8 cellular contexts compared by ENCODE assay signal in genomic region chr10:87656431-87657072, GRCh38. TPM values are rescaled to one million over a fixed set of nuclear protein-coding genes. Genes with fewer than 3 reads are reported as not detected.
DNase-seq lines count a peak whose midpoint lies in the region; ATAC-seq and TF ChIP-seq lines count a peak whose summit lies in the region.

No MANE protein-coding gene starts in this region.

- H3K79me2 ChIP-seq in mammary epithelial cell (ENCODE audit: insufficient read depth, low read length): no peaks in the 10 kb centered on the region

- in situ Hi-C loops in mammary epithelial cell (cut with MboI; ENCODE audit: low sequenced_read_pairs in 2 of 2): loop anchor here (10.0 kb wide), 1 partner anchor 78 kb away; no protein-coding TSS in a partner anchor

- no peaks in the 10 kb centered on the region for H4K20me1 ChIP-seq in mammary epithelial cell (ENCODE audit: insufficient read depth, low read length)

- no peak overlapping the region for H3K9ac ChIP-seq in mammary epithelial cell (ENCODE audit: insufficient read depth, low read length)

- no peak for ATAC-seq in lung (ENCODE audit: insufficient read depth, low FRiP score)
- no peak for ATAC-seq in activated CD4-positive, CD25-positive, alpha-beta regulatory T cell treated with anti-CD3 and anti-CD28 coated beads, Interleukin-2, amount 50 U/mL, for 24 hours
- ATAC-seq in GM21367 (IDR thresholded peaks at IDR 0.05; ENCODE audit: unreplicated experiment): no peak
- ATAC-seq in omental fat pad (ENCODE audit: low FRiP score): no peak

- H3K4me2 ChIP-seq in mammary epithelial cell (ENCODE audit: insufficient read depth, low read depth, low read length): no peak overlapping the region

- no peak overlapping the region for H3K4me3 ChIP-seq in A673 (ENCODE audit: low read depth, low read length, poor library complexity, severe bottlenecking)
- H3K4me3 ChIP-seq in mammary epithelial cell (replicated peaks in 1 of 3; ENCODE audit: insufficient read depth in 1 of 3, low read depth in 2 of 3, low read length in 3 of 3): no peak overlapping the region
- H3K4me3 ChIP-seq in lung: no peak overlapping the region

- POLR2A ChIA-PET in A673 (lab: Charles Lee; ENCODE audit: low non-redundant PET): no interaction called here

- H3K27ac ChIP-seq in A673 (ENCODE audit: low read depth, low read length, poor library complexity, severe bottlenecking) (no peak overlapping the region), mammary epithelial cell (ENCODE audit: insufficient read depth, low read depth, low read length) (no peak overlapping the region), lung (ENCODE audit: low read depth in 1 of 2, low read length in 1 of 2) (no peak overlapping the region)

- intact Hi-C loops in A673 (cut with micrococcal nuclease; ENCODE audit: unreplicated experiment): loop anchor here (1.0 to 10.0 kb wide), 6 partner anchors 79 to 898 kb away; partner anchors contain the start of genes KLLN and PTEN
- intact Hi-C loops in mammary epithelial cell (cut with micrococcal nuclease): loop anchor here (1.0 to 5.0 kb wide), 3 partner anchors 79 to 206 kb away; partner anchors contain the start of genes KLLN and PTEN

- TF ChIP-seq CTCF in A673 (conservative IDR thresholded peaks at IDR 0.05; ENCODE audit: low read depth, low read length) (peak; percentile 80), mammary epithelial cell (conservative IDR thresholded peaks at IDR 0.05 in 1 of 2, IDR thresholded peaks at IDR 0.05 in 1 of 2; ENCODE audit: extremely low read depth in 1 of 2, insufficient read depth in 1 of 2, low read depth in 1 of 2, low read length in 2 of 2) (peak; percentile 72 to 77), lung (IDR thresholded peaks at IDR 0.05; ENCODE audit: control extremely low read depth, extremely low read depth) (peak; percentile 53), omental fat pad (IDR thresholded peaks at IDR 0.05) (peak in 1 of 3 donors; percentile 37)

- CTCF ChIA-PET in A673 (lab: Charles Lee) (no interaction called here), mammary epithelial cell (lab: Charles Lee; ENCODE audit: low non-redundant PET) (no interaction called here)

- H3K36me3 ChIP-seq in A673 (ENCODE audit: insufficient read depth, low read length, poor library complexity, severe bottlenecking) (no peaks in the 10 kb centered on the region), mammary epithelial cell (ENCODE audit: insufficient read depth, low read length) (no peaks in the 10 kb centered on the region), lung (ENCODE audit: control insufficient read depth in 2 of 2, insufficient read depth in 2 of 2, low read length in 2 of 2) (no peaks in the 10 kb centered on the region)

- DNase-seq in A673 (ENCODE audit: low spot score): peak; percentile 72
- peak; percentile 78 for DNase-seq in GM03348 (ENCODE audit: low spot score)
- DNase-seq in NCI-H2171 (lab: John Stamatoyannopoulos, UW): peak; percentile 6
- no peak for DNase-seq in mammary epithelial cell
- no peak for DNase-seq in lung (ENCODE audit: low spot score)
- DNase-seq in omental fat pad (ENCODE audit: low spot score): no peak

- no peaks in the 10 kb centered on the region for H3K9me3 ChIP-seq in A673 (ENCODE audit: low read depth, low read length, poor library complexity, severe bottlenecking)
- H3K9me3 ChIP-seq in mammary epithelial cell (replicated peaks; ENCODE audit: insufficient read depth, low read length): no peaks in the 10 kb centered on the region
- H3K9me3 ChIP-seq in lung (ENCODE audit: control insufficient read depth in 2 of 2, insufficient read depth in 1 of 2, low read length in 1 of 2): no peaks in the 10 kb centered on the region

- no peaks in the 10 kb centered on the region for H3K27me3 ChIP-seq in A673 (replicated peaks; ENCODE audit: insufficient read depth, low read depth, low read length, poor library complexity)
- H3K27me3 ChIP-seq in mammary epithelial cell (ENCODE audit: insufficient read depth, low read length): no peaks in the 10 kb centered on the region
- no peaks in the 10 kb centered on the region for H3K27me3 ChIP-seq in lung (ENCODE audit: control insufficient read depth, insufficient read depth)

- peaks cover 8% of the 10 kb centered on the region for H3K4me1 ChIP-seq in A673 (ENCODE audit: insufficient read depth, low read length, poor library complexity, severe bottlenecking)
- peaks cover 3% of the 10 kb centered on the region for H3K4me1 ChIP-seq in mammary epithelial cell (ENCODE audit: insufficient read depth, low read length)
- H3K4me1 ChIP-seq in lung (ENCODE audit: control insufficient read depth in 2 of 2, insufficient read depth in 2 of 2, low read length in 2 of 2): peaks cover 2 to 9% of the 10 kb centered on the region in 2 donors

- H2AFZ ChIP-seq in mammary epithelial cell (ENCODE audit: low read depth, low read length): no peak overlapping the region

- dilution Hi-C loops in mammary epithelial cell (cut with HindIII; ENCODE audit: low sequenced_read_pairs): loop anchor here (5.0 kb wide), 1 partner anchor 49 kb away; no protein-coding TSS in a partner anchor

- no TSS peak for BruUV-seq in A673 (replicated peaks; lab: Mats Ljungman, UMichigan)
- no TSS peak for BruUV-seq in mammary epithelial cell (replicated peaks; lab: Mats Ljungman, UMichigan)

- 50% methylated on average over 4 of the region's 4 CpGs for WGBS in mammary epithelial cell (ENCODE audit: low coverage, missing lambda C conversion rate)
- WGBS in lung, 2 donors: 44% methylated on average over 4 of the region's 4 CpGs

RNA-seq across cellular contexts. Expression of gene PAPSS2, which starts 3.1 kb away (rescaled TPM):
- total RNA-seq in A673 (2021): 10.2 and 14.0 TPM in 2 replicates
- total RNA-seq in mammary epithelial cell: 1 to 10 TPM; 3.8 to 9.1 TPM
- 6.8 TPM for polyA plus RNA-seq in mammary epithelial cell
- polyA minus RNA-seq in mammary epithelial cell: 5.5 TPM
- total RNA-seq in lung: 100 to 1,000 TPM; 100 to 107 TPM
- polyA plus RNA-seq in lung: 10 to 100 TPM; 29.0 to 62.1 TPM
- total RNA-seq in omental fat pad: 100 to 1,000 TPM in 1 of 4 donors, 10 to 100 TPM in 3; 57.1 to 101 (median 67.0) TPM

Comparison
In these comparisons a context has a peak if more than half of its experiments do, and no peak if none do; other contexts are left out.
1. DNase-seq: peak in A673 (single experiment), GM03348 (single experiment) and NCI-H2171 (single experiment); none in mammary epithelial cell (single experiment), lung (single experiment) and omental fat pad (single experiment).